30 cellular contexts compared by ENCODE assay signal in the genomic region with DNA sequence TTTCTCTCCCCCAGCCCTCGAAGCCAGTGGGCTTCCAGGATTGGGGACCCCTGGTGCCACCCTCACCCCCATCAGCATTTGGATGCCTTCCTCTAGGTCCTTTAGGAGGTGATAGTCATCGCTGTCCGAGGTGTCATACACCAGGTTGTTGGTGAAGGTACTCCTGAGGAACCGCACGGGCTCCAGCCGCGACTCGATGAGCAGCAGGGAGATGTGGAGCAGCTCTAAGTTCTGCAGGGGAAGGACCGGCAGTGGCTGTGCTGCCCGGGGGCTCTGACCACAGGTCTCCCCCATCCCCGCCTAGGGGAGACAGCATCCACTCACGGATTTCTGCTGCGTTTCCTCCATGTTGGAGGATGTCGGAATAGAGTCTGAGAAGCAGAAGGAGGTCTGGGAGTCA. TPM values are rescaled to one million over a fixed set of nuclear protein-coding genes. Genes with fewer than 3 reads are reported as not detected.
"Had no signal": no experiment of that assay in that cellular context is flagged by ENCODE, and none has a peak within 500 bp of the region (broad histone marks: within the 10 kb centered on the region; RNA-seq: fewer than 3 reads in every experiment).

No MANE protein-coding gene starts in this region.

- H3K27me3 ChIP-seq: ovary, right lobe of liver, thyroid gland had no signal

- ATAC-seq: effector memory CD8-positive, alpha-beta T cell; heart right ventricle; left colon; lower lobe of right lung; naive thymus-derived CD8-positive, alpha-beta T cell; right lobe of liver; stimulated activated effector memory CD8-positive, alpha-beta T cell treated with anti-CD3 and anti-CD28 coated beads, Interleukin-12 subunit alpha, Interleukin-12 subunit beta, amount 100 ng/mL, for 72 hours had no signal

- H3K4me3 ChIP-seq: esophagus squamous epithelium, heart right ventricle, left ventricle myocardium inferior, lower lobe of right lung, ovary, right lobe of liver, stomach, thyroid gland had no signal

- H3K27ac ChIP-seq: esophagus squamous epithelium, heart right ventricle, left ventricle myocardium inferior, lower lobe of right lung, ovary, right lobe of liver, stomach, thyroid gland had no signal

- DNase-seq: cortex of kidney; effector memory CD8-positive, alpha-beta T cell; erythroblast; esophagus squamous epithelium; foreskin melanocyte; glutamatergic neuron; heart right ventricle; hippocampal formation; kidney glomerular epithelial cell; left colon; left ventricle myocardium inferior; lower lobe of right lung; naive thymus-derived CD8-positive, alpha-beta T cell; nephron progenitor cell; occipital lobe; ovary; right lobe of liver; stimulated activated CD4-positive, alpha-beta T cell treated with anti-CD3 and anti-CD28 coated beads, Interleukin-2, amount 100 ng/mL, for 24 hours; stimulated activated CD4-positive, alpha-beta T cell treated with anti-CD3 and anti-CD28 coated beads, Interleukin-4, amount 100 ng/mL, for 24 hours; stimulated activated naive CD4-positive, alpha-beta T cell treated with Interleukin-2 at 50 U/mL for 16 hours; stomach had no signal

- H3K9me3 ChIP-seq: esophagus squamous epithelium, heart right ventricle, left ventricle myocardium inferior, lower lobe of right lung, ovary, right lobe of liver, stomach, thyroid gland had no signal

- H3K4me1 ChIP-seq: esophagus squamous epithelium, heart right ventricle, left ventricle myocardium inferior, lower lobe of right lung, right lobe of liver, stomach, thyroid gland had no signal

- H3K36me3 ChIP-seq: esophagus squamous epithelium, heart right ventricle, left ventricle myocardium inferior, lower lobe of right lung, ovary, right lobe of liver, stomach, thyroid gland had no signal

RNA-seq across cellular contexts. Expression of gene CSHL1, which starts 1.0 kb away (rescaled TPM):
- total RNA-seq: dermis microvascular lymphatic vessel endothelial cell; esophagus squamous epithelium; heart right ventricle; left colon; left ventricle myocardium inferior; lower lobe of right lung; mesenteric fat pad; myocyte; naive thymus-derived CD8-positive, alpha-beta T cell; occipital lobe; ovary; right lobe of liver; skeletal muscle tissue; stomach; subcutaneous adipose tissue; temporal lobe; thyroid gland; urinary bladder had no signal
- polyA plus RNA-seq: heart right ventricle; naive thymus-derived CD8-positive, alpha-beta T cell; ovary; stomach; urinary bladder had no signal

RNA-seq across cellular contexts. Expression of gene GH1, which starts 8.5 kb away (rescaled TPM):
- total RNA-seq: dermis microvascular lymphatic vessel endothelial cell; esophagus squamous epithelium; heart right ventricle; left colon; left ventricle myocardium inferior; lower lobe of right lung; mesenteric fat pad; myocyte; naive thymus-derived CD8-positive, alpha-beta T cell; occipital lobe; ovary; right lobe of liver; skeletal muscle tissue; stomach; subcutaneous adipose tissue; temporal lobe; thyroid gland; urinary bladder had no signal
- polyA plus RNA-seq: heart right ventricle; naive thymus-derived CD8-positive, alpha-beta T cell; ovary; stomach had no signal

RNA-seq across cellular contexts. Expression of gene CSH1, which starts 13.7 kb away (rescaled TPM):
- total RNA-seq: dermis microvascular lymphatic vessel endothelial cell; esophagus squamous epithelium; heart right ventricle; left colon; left ventricle myocardium inferior; lower lobe of right lung; mesenteric fat pad; myocyte; naive thymus-derived CD8-positive, alpha-beta T cell; occipital lobe; ovary; right lobe of liver; skeletal muscle tissue; stomach; subcutaneous adipose tissue; temporal lobe; thyroid gland had no signal
- polyA plus RNA-seq: heart right ventricle; naive thymus-derived CD8-positive, alpha-beta T cell; ovary; stomach; urinary bladder had no signal

RNA-seq across cellular contexts. Expression of gene CD79B, which starts 22.0 kb away (rescaled TPM):
- total RNA-seq: occipital lobe, temporal lobe had no signal

RNA-seq across cellular contexts. Expression of gene GH2, which starts 28.4 kb away (rescaled TPM):
- total RNA-seq: dermis microvascular lymphatic vessel endothelial cell; esophagus squamous epithelium; heart right ventricle; left colon; left ventricle myocardium inferior; lower lobe of right lung; mesenteric fat pad; myocyte; naive thymus-derived CD8-positive, alpha-beta T cell; occipital lobe; ovary; right lobe of liver; skeletal muscle tissue; stomach; subcutaneous adipose tissue; temporal lobe; thyroid gland; urinary bladder had no signal
- polyA plus RNA-seq: heart right ventricle; naive thymus-derived CD8-positive, alpha-beta T cell; ovary; stomach; urinary bladder had no signal
